1 cellular context compared by ENCODE assay signal in genomic region chr22:22745225-22746060, GRCh38.
A peak's percentile ranks its signal among the peaks of the same experiment; 100 is the strongest.
TF ChIP-seq lines count a peak whose summit lies in the region.

No MANE protein-coding gene starts in this region.

TF ChIP-seq in K562, 482 proteins besides CTCF, POLR2A, EP300 and RAD21 (continued from another document and continues in another):
- TF ChIP-seq JUN (IDR thresholded peaks at IDR 0.05; ENCODE audit: borderline replicate concordance, low read depth, low read length): no peak
- 0 out of 2 replicates have a peak, but pooled peaks have one; percentile 40 for TF ChIP-seq JUN (CRISPR knock-in tag; IDR thresholded peaks at IDR 0.05; ENCODE audit: borderline replicate concordance)
- no peak for TF ChIP-seq NFE2L1 (tag; IDR thresholded peaks at IDR 0.05; ENCODE audit: borderline replicate concordance, low read depth)
- TF ChIP-seq, protein P1, sequence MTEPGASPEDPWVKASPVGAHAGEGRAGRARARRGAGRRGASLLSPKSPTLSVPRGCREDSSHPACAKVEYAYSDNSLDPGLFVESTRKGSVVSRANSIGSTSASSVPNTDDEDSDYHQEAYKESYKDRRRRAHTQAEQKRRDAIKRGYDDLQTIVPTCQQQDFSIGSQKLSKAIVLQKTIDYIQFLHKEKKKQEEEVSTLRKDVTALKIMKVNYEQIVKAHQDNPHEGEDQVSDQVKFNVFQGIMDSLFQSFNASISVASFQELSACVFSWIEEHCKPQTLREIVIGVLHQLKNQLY (CRISPR knock-in tag; conservative IDR thresholded peaks at IDR 0.05): 0 out of 4 replicates have a peak, but pooled peaks of 1 of the 2 experiments have one; percentile 20
- peak; percentile 34; the same call in 1 of the 2 replicates for TF ChIP-seq RB1 (IDR thresholded peaks at IDR 0.05; ENCODE audit: low read depth)
- no peak for TF ChIP-seq FOS (IDR thresholded peaks at IDR 0.05; ENCODE audit: extremely low read depth, insufficient read length)
- TF ChIP-seq, protein P2, sequence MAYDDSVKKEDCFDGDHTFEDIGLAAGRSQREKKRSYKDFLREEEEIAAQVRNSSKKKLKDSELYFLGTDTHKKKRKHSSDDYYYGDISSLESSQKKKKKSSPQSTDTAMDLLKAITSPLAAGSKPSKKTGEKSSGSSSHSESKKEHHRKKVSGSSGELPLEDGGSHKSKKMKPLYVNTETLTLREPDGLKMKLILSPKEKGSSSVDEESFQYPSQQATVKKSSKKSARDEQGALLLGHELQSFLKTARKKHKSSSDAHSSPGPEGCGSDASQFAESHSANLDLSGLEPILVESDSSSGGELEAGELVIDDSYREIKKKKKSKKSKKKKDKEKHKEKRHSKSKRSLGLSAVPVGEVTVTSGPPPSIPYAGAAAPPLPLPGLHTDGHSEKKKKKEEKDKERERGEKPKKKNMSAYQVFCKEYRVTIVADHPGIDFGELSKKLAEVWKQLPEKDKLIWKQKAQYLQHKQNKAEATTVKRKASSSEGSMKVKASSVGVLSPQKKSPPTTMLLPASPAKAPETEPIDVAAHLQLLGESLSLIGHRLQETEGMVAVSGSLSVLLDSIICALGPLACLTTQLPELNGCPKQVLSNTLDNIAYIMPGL (CRISPR knock-in tag; IDR thresholded peaks at IDR 0.05): peak; percentile 59; the same call in 1 of the 2 replicates
- TF ChIP-seq ATF7 (IDR thresholded peaks at IDR 0.05): peak; percentile 45
- no peak for TF ChIP-seq PHTF2 (CRISPR knock-in tag; IDR thresholded peaks at IDR 0.05)
- TF ChIP-seq FOXK2 (conservative IDR thresholded peaks at IDR 0.05 in 1 of 2, IDR thresholded peaks at IDR 0.05 in 1 of 2; ENCODE audit: low read depth in 2 of 2): 0 out of 4 replicates have a peak, but pooled peaks of 1 of the 2 experiments have one; percentile 65
- TF ChIP-seq ZNF77 (CRISPR knock-in tag; IDR thresholded peaks at IDR 0.05): peak; percentile 79; the same call in 1 of the 2 replicates
- 0 out of 4 replicates have a peak, but pooled peaks of 1 of the 2 experiments have one; percentile 76 for TF ChIP-seq FOXA3 (CRISPR knock-in tag; conservative IDR thresholded peaks at IDR 0.05 in 1 of 2, IDR thresholded peaks at IDR 0.05 in 1 of 2)
- TF ChIP-seq ZBTB40 (IDR thresholded peaks at IDR 0.05): no peak
- TF ChIP-seq ZBTB40 (CRISPR knock-in tag; IDR thresholded peaks at IDR 0.05): peak; percentile 29; the same call in 1 of the 2 replicates
- TF ChIP-seq CBX3 (IDR thresholded peaks at IDR 0.05; ENCODE audit: borderline replicate concordance in 1 of 2, low read length in 2 of 2): peak in 1 of 2 experiments; percentile 76; a peak in 1 of 3 replicates
- TF ChIP-seq SRF (CRISPR knock-in tag; IDR thresholded peaks at IDR 0.05): peak in 1 of 2 experiments; percentile 44; a peak in 1 of 4 replicates
- peak; percentile 51; the same call in 1 of the 2 replicates for TF ChIP-seq TEAD4 (IDR thresholded peaks at IDR 0.05; ENCODE audit: low read length)
- TF ChIP-seq TEAD4 (CRISPR knock-in tag; IDR thresholded peaks at IDR 0.05; ENCODE audit: borderline replicate concordance): peak; percentile 89
- no peak for TF ChIP-seq PKNOX1 (IDR thresholded peaks at IDR 0.05)
- no peak for TF ChIP-seq KLF6 (CRISPR knock-in tag; IDR thresholded peaks at IDR 0.05; ENCODE audit: borderline replicate concordance)
- 0 out of 2 replicates have a peak, but pooled peaks have one; percentile 13 for TF ChIP-seq PML (IDR thresholded peaks at IDR 0.05; ENCODE audit: low read length)
- peak; percentile 59; the same call in 1 of the 2 replicates for TF ChIP-seq EHMT2 (IDR thresholded peaks at IDR 0.05)
- peak; percentile 65 for TF ChIP-seq CTBP1 (IDR thresholded peaks at IDR 0.05; ENCODE audit: borderline replicate concordance)
- TF ChIP-seq OTX1 (CRISPR knock-in tag; IDR thresholded peaks at IDR 0.05): no peak
- peak; percentile 79; the same call in 1 of the 2 replicates for TF ChIP-seq STAT6 (CRISPR knock-in tag; IDR thresholded peaks at IDR 0.05)
- peak in 1 of 2 experiments; percentile 67; a peak in 1 of 4 replicates for TF ChIP-seq UBTF (IDR thresholded peaks at IDR 0.05; ENCODE audit: borderline replicate concordance in 1 of 2, low read depth in 2 of 2, low read length in 2 of 2)
- no peak for TF ChIP-seq BRF2 (IDR thresholded peaks at IDR 0.05; ENCODE audit: borderline replicate concordance, insufficient read depth, insufficient read length)
- peak; percentile 99 for TF ChIP-seq XRCC5 (IDR thresholded peaks at IDR 0.05; ENCODE audit: low read depth, low read length)
- peak; percentile 82 for TF ChIP-seq DACH1 (IDR thresholded peaks at IDR 0.05; ENCODE audit: partially characterized antibody)
- TF ChIP-seq, protein P3, sequence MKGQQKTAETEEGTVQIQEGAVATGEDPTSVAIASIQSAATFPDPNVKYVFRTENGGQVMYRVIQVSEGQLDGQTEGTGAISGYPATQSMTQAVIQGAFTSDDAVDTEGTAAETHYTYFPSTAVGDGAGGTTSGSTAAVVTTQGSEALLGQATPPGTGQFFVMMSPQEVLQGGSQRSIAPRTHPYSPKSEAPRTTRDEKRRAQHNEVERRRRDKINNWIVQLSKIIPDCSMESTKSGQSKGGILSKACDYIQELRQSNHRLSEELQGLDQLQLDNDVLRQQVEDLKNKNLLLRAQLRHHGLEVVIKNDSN (CRISPR knock-in tag; IDR thresholded peaks at IDR 0.05): peak; percentile 54
- no peak for TF ChIP-seq KLF16 (IDR thresholded peaks at IDR 0.05)
- peak in 1 of 2 experiments; percentile 79; a peak in 2 of 4 replicates for TF ChIP-seq MAZ (CRISPR knock-in tag; conservative IDR thresholded peaks at IDR 0.05 in 1 of 2, IDR thresholded peaks at IDR 0.05 in 1 of 2)
- TF ChIP-seq DEAF1 (CRISPR knock-in tag; IDR thresholded peaks at IDR 0.05): no peak
